ENCODE assay signal across 1 cellular context in the genomic region with DNA sequence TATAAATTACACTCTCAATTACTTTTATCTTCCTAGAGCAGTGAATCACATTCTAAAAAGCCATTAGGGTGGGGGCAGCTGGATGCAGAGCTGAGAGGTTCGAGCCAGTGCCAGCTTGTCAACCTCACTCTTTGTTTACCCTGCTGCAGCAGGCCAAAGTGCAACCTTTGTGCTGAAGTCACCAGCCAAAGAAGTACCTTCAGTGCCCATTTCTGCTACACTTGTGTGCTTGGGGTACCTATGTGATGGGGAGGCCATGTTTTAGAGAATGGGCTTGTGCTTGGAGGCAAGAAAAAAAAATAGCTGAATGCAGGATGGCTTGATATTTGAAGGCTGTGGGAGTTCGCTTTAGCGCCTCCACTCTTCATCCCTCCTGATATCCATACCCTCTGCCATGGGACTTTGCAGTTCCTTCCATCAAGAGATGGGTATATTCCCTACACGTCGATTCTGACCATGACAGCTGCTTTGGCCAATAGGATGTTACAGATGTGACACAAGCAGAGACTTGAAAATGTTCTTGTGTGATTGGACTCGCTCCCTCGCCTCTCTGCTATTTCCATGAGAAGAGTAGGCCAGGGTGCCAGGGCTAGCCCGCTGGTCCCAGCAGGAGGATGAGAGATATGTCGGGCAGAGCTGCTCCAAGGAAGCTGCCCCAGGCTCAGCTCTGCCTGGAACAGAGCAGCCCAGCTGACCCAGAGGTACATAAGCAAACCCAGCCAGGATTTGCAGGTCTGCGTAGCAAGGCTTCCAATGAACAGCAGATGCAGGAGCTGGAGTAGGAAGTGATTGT.
TF ChIP-seq lines count a peak whose summit lies in the region.

No MANE protein-coding gene starts in this region.

TF ChIP-seq in HepG2, 621 proteins besides CTCF, POLR2A, EP300 and RAD21 (continued from another document and continues in another):
- TF ChIP-seq, protein P1, sequence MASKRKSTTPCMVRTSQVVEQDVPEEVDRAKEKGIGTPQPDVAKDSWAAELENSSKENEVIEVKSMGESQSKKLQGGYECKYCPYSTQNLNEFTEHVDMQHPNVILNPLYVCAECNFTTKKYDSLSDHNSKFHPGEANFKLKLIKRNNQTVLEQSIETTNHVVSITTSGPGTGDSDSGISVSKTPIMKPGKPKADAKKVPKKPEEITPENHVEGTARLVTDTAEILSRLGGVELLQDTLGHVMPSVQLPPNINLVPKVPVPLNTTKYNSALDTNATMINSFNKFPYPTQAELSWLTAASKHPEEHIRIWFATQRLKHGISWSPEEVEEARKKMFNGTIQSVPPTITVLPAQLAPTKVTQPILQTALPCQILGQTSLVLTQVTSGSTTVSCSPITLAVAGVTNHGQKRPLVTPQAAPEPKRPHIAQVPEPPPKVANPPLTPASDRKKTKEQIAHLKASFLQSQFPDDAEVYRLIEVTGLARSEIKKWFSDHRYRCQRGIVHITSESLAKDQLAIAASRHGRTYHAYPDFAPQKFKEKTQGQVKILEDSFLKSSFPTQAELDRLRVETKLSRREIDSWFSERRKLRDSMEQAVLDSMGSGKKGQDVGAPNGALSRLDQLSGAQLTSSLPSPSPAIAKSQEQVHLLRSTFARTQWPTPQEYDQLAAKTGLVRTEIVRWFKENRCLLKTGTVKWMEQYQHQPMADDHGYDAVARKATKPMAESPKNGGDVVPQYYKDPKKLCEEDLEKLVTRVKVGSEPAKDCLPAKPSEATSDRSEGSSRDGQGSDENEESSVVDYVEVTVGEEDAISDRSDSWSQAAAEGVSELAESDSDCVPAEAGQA (IDR thresholded peaks at IDR 0.05; ENCODE audit: low read depth), result no peak
- TF ChIP-seq, protein P1 (CRISPR knock-in tag; IDR thresholded peaks at IDR 0.05; ENCODE audit: borderline replicate concordance), result no peak
- no peak for TF ChIP-seq JDP2 (CRISPR knock-in tag; IDR thresholded peaks at IDR 0.05; ENCODE audit: borderline replicate concordance)
- no peak for TF ChIP-seq IKZF1 (IDR thresholded peaks at IDR 0.05)
- TF ChIP-seq, protein P2, sequence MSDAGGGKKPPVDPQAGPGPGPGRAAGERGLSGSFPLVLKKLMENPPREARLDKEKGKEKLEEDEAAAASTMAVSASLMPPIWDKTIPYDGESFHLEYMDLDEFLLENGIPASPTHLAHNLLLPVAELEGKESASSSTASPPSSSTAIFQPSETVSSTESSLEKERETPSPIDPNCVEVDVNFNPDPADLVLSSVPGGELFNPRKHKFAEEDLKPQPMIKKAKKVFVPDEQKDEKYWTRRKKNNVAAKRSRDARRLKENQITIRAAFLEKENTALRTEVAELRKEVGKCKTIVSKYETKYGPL (CRISPR knock-in tag; IDR thresholded peaks at IDR 0.05), result no peak
- no peak for TF ChIP-seq ZNF782 (CRISPR knock-in tag; IDR thresholded peaks at IDR 0.05; ENCODE audit: borderline replicate concordance)
- TF ChIP-seq, protein P3, sequence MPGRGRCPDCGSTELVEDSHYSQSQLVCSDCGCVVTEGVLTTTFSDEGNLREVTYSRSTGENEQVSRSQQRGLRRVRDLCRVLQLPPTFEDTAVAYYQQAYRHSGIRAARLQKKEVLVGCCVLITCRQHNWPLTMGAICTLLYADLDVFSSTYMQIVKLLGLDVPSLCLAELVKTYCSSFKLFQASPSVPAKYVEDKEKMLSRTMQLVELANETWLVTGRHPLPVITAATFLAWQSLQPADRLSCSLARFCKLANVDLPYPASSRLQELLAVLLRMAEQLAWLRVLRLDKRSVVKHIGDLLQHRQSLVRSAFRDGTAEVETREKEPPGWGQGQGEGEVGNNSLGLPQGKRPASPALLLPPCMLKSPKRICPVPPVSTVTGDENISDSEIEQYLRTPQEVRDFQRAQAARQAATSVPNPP (CRISPR knock-in tag; IDR thresholded peaks at IDR 0.05), result no peak
- no peak for TF ChIP-seq ZNF263 (CRISPR knock-in tag; IDR thresholded peaks at IDR 0.05)
- no peak for TF ChIP-seq SRSF9 (IDR thresholded peaks at IDR 0.05; ENCODE audit: borderline replicate concordance, insufficient read depth, low read depth, low read length, poor library complexity, severe bottlenecking)
- TF ChIP-seq HMG20A (CRISPR knock-in tag; IDR thresholded peaks at IDR 0.05; ENCODE audit: borderline replicate concordance), result peak; percentile 82; the same call in 1 of the 2 replicates
- TF ChIP-seq SPEN (CRISPR knock-in tag; IDR thresholded peaks at IDR 0.05; ENCODE audit: low read depth), result peak; percentile 52; the same call in 1 of the 2 replicates
- peak; percentile 94 for TF ChIP-seq HDAC2 (CRISPR knock-in tag; IDR thresholded peaks at IDR 0.05)
- no peak for TF ChIP-seq MTF2 (CRISPR knock-in tag; IDR thresholded peaks at IDR 0.05; ENCODE audit: borderline replicate concordance)
- peak; percentile 92 for TF ChIP-seq FOXO1 (CRISPR knock-in tag; IDR thresholded peaks at IDR 0.05)
- TF ChIP-seq, protein P4, sequence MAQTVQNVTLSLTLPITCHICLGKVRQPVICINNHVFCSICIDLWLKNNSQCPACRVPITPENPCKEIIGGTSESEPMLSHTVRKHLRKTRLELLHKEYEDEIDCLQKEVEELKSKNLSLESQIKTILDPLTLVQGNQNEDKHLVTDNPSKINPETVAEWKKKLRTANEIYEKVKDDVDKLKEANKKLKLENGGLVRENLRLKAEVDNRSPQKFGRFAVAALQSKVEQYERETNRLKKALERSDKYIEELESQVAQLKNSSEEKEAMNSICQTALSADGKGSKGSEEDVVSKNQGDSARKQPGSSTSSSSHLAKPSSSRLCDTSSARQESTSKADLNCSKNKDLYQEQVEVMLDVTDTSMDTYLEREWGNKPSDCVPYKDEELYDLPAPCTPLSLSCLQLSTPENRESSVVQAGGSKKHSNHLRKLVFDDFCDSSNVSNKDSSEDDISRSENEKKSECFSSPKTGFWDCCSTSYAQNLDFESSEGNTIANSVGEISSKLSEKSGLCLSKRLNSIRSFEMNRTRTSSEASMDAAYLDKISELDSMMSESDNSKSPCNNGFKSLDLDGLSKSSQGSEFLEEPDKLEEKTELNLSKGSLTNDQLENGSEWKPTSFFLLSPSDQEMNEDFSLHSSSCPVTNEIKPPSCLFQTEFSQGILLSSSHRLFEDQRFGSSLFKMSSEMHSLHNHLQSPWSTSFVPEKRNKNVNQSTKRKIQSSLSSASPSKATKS (CRISPR knock-in tag; IDR thresholded peaks at IDR 0.05), result no peak
- no peak for TF ChIP-seq ZNF878 (CRISPR knock-in tag; IDR thresholded peaks at IDR 0.05)
- TF ChIP-seq, protein P5, sequence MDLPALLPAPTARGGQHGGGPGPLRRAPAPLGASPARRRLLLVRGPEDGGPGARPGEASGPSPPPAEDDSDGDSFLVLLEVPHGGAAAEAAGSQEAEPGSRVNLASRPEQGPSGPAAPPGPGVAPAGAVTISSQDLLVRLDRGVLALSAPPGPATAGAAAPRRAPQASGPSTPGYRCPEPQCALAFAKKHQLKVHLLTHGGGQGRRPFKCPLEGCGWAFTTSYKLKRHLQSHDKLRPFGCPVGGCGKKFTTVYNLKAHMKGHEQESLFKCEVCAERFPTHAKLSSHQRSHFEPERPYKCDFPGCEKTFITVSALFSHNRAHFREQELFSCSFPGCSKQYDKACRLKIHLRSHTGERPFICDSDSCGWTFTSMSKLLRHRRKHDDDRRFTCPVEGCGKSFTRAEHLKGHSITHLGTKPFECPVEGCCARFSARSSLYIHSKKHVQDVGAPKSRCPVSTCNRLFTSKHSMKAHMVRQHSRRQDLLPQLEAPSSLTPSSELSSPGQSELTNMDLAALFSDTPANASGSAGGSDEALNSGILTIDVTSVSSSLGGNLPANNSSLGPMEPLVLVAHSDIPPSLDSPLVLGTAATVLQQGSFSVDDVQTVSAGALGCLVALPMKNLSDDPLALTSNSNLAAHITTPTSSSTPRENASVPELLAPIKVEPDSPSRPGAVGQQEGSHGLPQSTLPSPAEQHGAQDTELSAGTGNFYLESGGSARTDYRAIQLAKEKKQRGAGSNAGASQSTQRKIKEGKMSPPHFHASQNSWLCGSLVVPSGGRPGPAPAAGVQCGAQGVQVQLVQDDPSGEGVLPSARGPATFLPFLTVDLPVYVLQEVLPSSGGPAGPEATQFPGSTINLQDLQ (CRISPR knock-in tag; IDR thresholded peaks at IDR 0.05), result no peak
- TF ChIP-seq SMARCE1 (IDR thresholded peaks at IDR 0.05; ENCODE audit: borderline replicate concordance), result no peak
- TF ChIP-seq HDAC1 (CRISPR knock-in tag; IDR thresholded peaks at IDR 0.05), result peak; percentile 86
- no peak for TF ChIP-seq ZNF549 (CRISPR knock-in tag; IDR thresholded peaks at IDR 0.05)
- TF ChIP-seq, protein P6, sequence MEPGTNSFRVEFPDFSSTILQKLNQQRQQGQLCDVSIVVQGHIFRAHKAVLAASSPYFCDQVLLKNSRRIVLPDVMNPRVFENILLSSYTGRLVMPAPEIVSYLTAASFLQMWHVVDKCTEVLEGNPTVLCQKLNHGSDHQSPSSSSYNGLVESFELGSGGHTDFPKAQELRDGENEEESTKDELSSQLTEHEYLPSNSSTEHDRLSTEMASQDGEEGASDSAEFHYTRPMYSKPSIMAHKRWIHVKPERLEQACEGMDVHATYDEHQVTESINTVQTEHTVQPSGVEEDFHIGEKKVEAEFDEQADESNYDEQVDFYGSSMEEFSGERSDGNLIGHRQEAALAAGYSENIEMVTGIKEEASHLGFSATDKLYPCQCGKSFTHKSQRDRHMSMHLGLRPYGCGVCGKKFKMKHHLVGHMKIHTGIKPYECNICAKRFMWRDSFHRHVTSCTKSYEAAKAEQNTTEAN (CRISPR knock-in tag; conservative IDR thresholded peaks at IDR 0.05), result no peak; the same call in 1 of the 2 replicates
- no peak for TF ChIP-seq ATRX (CRISPR knock-in tag; IDR thresholded peaks at IDR 0.05; ENCODE audit: borderline replicate concordance)
- TF ChIP-seq, protein P7, sequence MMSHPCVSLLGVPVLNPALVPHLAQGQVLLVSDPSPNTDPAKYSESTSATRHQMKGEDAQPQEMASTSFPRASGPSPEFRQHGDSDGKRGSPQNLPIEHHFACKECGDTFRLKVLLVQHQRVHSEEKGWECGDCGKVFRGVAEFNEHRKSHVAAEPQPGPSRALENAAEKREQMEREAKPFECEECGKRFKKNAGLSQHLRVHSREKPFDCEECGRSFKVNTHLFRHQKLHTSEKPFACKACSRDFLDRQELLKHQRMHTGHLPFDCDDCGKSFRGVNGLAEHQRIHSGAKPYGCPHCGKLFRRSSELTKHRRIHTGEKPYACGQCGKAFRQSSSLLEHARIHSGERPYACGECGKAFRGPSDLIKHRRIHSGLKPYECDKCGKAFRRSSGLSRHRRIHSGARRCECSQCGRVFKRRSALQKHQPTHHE (CRISPR knock-in tag; IDR thresholded peaks at IDR 0.05; ENCODE audit: borderline replicate concordance), result 0 out of 2 replicates have a peak, but pooled peaks have one; percentile 21
- no peak for TF ChIP-seq ZNF3 (CRISPR knock-in tag; IDR thresholded peaks at IDR 0.05)
- TF ChIP-seq, protein P8, sequence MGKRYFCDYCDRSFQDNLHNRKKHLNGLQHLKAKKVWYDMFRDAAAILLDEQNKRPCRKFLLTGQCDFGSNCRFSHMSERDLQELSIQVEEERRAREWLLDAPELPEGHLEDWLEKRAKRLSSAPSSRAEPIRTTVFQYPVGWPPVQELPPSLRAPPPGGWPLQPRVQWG (CRISPR knock-in tag; IDR thresholded peaks at IDR 0.05; ENCODE audit: borderline replicate concordance, low read depth), result no peak
- TF ChIP-seq ZNF841 (CRISPR knock-in tag; IDR thresholded peaks at IDR 0.05; ENCODE audit: borderline replicate concordance), result no peak
- TF ChIP-seq CBX5 (CRISPR knock-in tag; IDR thresholded peaks at IDR 0.05; ENCODE audit: borderline replicate concordance), result peak; percentile 72; the same call in 1 of the 2 replicates
- TF ChIP-seq, protein P9, sequence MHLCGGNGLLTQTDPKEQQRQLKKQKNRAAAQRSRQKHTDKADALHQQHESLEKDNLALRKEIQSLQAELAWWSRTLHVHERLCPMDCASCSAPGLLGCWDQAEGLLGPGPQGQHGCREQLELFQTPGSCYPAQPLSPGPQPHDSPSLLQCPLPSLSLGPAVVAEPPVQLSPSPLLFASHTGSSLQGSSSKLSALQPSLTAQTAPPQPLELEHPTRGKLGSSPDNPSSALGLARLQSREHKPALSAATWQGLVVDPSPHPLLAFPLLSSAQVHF (CRISPR knock-in tag; IDR thresholded peaks at IDR 0.05), result no peak
- TF ChIP-seq, protein P10, sequence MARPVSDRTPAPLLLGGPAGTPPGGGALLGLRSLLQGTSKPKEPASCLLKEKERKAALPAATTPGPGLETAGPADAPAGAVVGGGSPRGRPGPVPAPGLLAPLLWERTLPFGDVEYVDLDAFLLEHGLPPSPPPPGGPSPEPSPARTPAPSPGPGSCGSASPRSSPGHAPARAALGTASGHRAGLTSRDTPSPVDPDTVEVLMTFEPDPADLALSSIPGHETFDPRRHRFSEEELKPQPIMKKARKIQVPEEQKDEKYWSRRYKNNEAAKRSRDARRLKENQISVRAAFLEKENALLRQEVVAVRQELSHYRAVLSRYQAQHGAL (CRISPR knock-in tag; IDR thresholded peaks at IDR 0.05; ENCODE audit: not compliant biosample characterization), result no peak
- TF ChIP-seq, protein P11, sequence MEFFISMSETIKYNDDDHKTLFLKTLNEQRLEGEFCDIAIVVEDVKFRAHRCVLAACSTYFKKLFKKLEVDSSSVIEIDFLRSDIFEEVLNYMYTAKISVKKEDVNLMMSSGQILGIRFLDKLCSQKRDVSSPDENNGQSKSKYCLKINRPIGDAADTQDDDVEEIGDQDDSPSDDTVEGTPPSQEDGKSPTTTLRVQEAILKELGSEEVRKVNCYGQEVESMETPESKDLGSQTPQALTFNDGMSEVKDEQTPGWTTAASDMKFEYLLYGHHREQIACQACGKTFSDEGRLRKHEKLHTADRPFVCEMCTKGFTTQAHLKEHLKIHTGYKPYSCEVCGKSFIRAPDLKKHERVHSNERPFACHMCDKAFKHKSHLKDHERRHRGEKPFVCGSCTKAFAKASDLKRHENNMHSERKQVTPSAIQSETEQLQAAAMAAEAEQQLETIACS (CRISPR knock-in tag; IDR thresholded peaks at IDR 0.05), result no peak
- no peak for TF ChIP-seq NFIB (CRISPR knock-in tag; IDR thresholded peaks at IDR 0.05; ENCODE audit: borderline replicate concordance)
- no peak for TF ChIP-seq TBP (CRISPR knock-in tag; IDR thresholded peaks at IDR 0.05)
- TF ChIP-seq TOPORS (CRISPR knock-in tag; IDR thresholded peaks at IDR 0.05), result no peak
- TF ChIP-seq PLRG1 (conservative IDR thresholded peaks at IDR 0.05), result no peak
- no peak for TF ChIP-seq CHD2 (IDR thresholded peaks at IDR 0.05; ENCODE audit: low read depth, low read length)
- no peak for TF ChIP-seq ZNF562 (CRISPR knock-in tag; IDR thresholded peaks at IDR 0.05; ENCODE audit: borderline replicate concordance)
